In genomic region chr2:190182071-190182524, GRCh38 we compare ENCODE assay signal across 1 cellular context.
TF ChIP-seq lines count a peak whose summit lies in the region.

No MANE protein-coding gene starts in this region.

TF ChIP-seq in GM12878, 131 proteins besides CTCF, POLR2A, EP300 and RAD21 (continued from another document and continues in another):
- TF ChIP-seq ZNF687 (IDR thresholded peaks at IDR 0.05) (no peak), CBFB (IDR thresholded peaks at IDR 0.05; ENCODE audit: low read depth) (no peak), STAT3 (IDR thresholded peaks at IDR 0.05; ENCODE audit: low read depth, low read length) (no peak), IKZF2 (IDR thresholded peaks at IDR 0.05) (0 out of 4 replicates have a peak, but pooled peaks of 1 of the 2 experiments have one; percentile 32), EGR1 (IDR thresholded peaks at IDR 0.05; ENCODE audit: borderline replicate concordance in 1 of 2, low read depth in 2 of 2, low read length in 2 of 2) (no peak), CHD2 (IDR thresholded peaks at IDR 0.05; ENCODE audit: borderline replicate concordance, low read depth, low read length) (no peak), ZNF207 (IDR thresholded peaks at IDR 0.05; ENCODE audit: borderline replicate concordance) (no peak), DPF2 (IDR thresholded peaks at IDR 0.05) (0 out of 2 replicates have a peak, but pooled peaks have one; percentile 13), LARP7 (IDR thresholded peaks at IDR 0.05) (no peak), MTA2 (IDR thresholded peaks at IDR 0.05; ENCODE audit: low read depth) (peak; percentile 68), TCF12 (IDR thresholded peaks at IDR 0.05; ENCODE audit: low read depth, low read length) (no peak), EED (IDR thresholded peaks at IDR 0.05; ENCODE audit: low read depth) (no peak), SKIL (IDR thresholded peaks at IDR 0.05; ENCODE audit: low read depth, poor library complexity, severe bottlenecking) (no peak), NKRF (conservative IDR thresholded peaks at IDR 0.05) (0 out of 2 replicates have a peak, but pooled peaks have one; percentile 18), ZNF274 (IDR thresholded peaks at IDR 0.05; ENCODE audit: insufficient read depth, insufficient read length) (no peak), ZNF24 (IDR thresholded peaks at IDR 0.05) (no peak), SPI1 (IDR thresholded peaks at IDR 0.05; ENCODE audit: borderline replicate concordance, insufficient read depth, low read depth, low read length) (peak; percentile 64), MYC (IDR thresholded peaks at IDR 0.05; ENCODE audit: insufficient read depth, insufficient read length, insufficient replicate concordance, low read length, severe bottlenecking) (no peak), CBX5 (IDR thresholded peaks at IDR 0.05; ENCODE audit: low read depth) (no peak), PAX8 (IDR thresholded peaks at IDR 0.05) (no peak), POU2F2 (IDR thresholded peaks at IDR 0.05; ENCODE audit: borderline replicate concordance, low read depth, low read length) (no peak), KAT2A (conservative IDR thresholded peaks at IDR 0.05; ENCODE audit: control insufficient read depth, low read depth, low read length) (no peak), SIX5 (IDR thresholded peaks at IDR 0.05; ENCODE audit: low read depth, low read length, severe bottlenecking) (no peak), SIN3A (IDR thresholded peaks at IDR 0.05; ENCODE audit: low read depth, low read length) (no peak), SP1 (IDR thresholded peaks at IDR 0.05; ENCODE audit: low read depth, low read length) (no peak), SUZ12 (IDR thresholded peaks at IDR 0.05; ENCODE audit: unreplicated experiment) (no peak), PML (IDR thresholded peaks at IDR 0.05; ENCODE audit: low read length) (no peak), ETV6 (conservative IDR thresholded peaks at IDR 0.05 in 1 of 2, IDR thresholded peaks at IDR 0.05 in 1 of 2; ENCODE audit: borderline replicate concordance in 1 of 2, low read depth in 1 of 2) (no peak), HDAC2 (IDR thresholded peaks at IDR 0.05) (no peak), ZNF384 (IDR thresholded peaks at IDR 0.05; ENCODE audit: borderline replicate concordance, low read depth, low read length) (no peak), STAT1 (conservative IDR thresholded peaks at IDR 0.05) (no peak), TCF3 (IDR thresholded peaks at IDR 0.05; ENCODE audit: borderline replicate concordance, insufficient read depth, low read depth, low read length) (no peak), ZSCAN29 (IDR thresholded peaks at IDR 0.05) (no peak), TAF1 (IDR thresholded peaks at IDR 0.05; ENCODE audit: borderline replicate concordance, low read depth, low read length) (no peak), NR2F1 (conservative IDR thresholded peaks at IDR 0.05) (no peak), SREBF2 (IDR thresholded peaks at IDR 0.05; ENCODE audit: low read length) (no peak), SUPT20H (IDR thresholded peaks at IDR 0.05; ENCODE audit: borderline replicate concordance, control insufficient read depth, low read depth, low read length) (no peak), YBX1 (IDR thresholded peaks at IDR 0.05) (no peak), BCL11A (IDR thresholded peaks at IDR 0.05; ENCODE audit: low read depth, low read length) (no peak), CHD1 (IDR thresholded peaks at IDR 0.05; ENCODE audit: low read depth, low read length) (no peak), FOXK2 (IDR thresholded peaks at IDR 0.05) (peak; percentile 45; the same call in 1 of the 2 replicates), MYB (IDR thresholded peaks at IDR 0.05; ENCODE audit: borderline replicate concordance, low read depth, low read length) (no peak), HDAC6 (IDR thresholded peaks at IDR 0.05; ENCODE audit: unreplicated experiment) (no peak), HCFC1 (IDR thresholded peaks at IDR 0.05; ENCODE audit: low read length) (no peak), SREBF1 (IDR thresholded peaks at IDR 0.05; ENCODE audit: low read length) (no peak), NR2C1 (IDR thresholded peaks at IDR 0.05) (no peak), NBN (IDR thresholded peaks at IDR 0.05) (no peak), SMAD5 (IDR thresholded peaks at IDR 0.05; ENCODE audit: low read depth) (no peak), BMI1 (IDR thresholded peaks at IDR 0.05; ENCODE audit: borderline replicate concordance) (no peak), PKNOX1 (IDR thresholded peaks at IDR 0.05) (peak; percentile 83), FOS (IDR thresholded peaks at IDR 0.05; ENCODE audit: borderline replicate concordance, extremely low read depth, insufficient read length) (no peak)
- TF ChIP-seq, protein P1, sequence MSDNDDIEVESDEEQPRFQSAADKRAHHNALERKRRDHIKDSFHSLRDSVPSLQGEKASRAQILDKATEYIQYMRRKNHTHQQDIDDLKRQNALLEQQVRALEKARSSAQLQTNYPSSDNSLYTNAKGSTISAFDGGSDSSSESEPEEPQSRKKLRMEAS (IDR thresholded peaks at IDR 0.05; ENCODE audit: low read depth, low read length) = no peak
- TF ChIP-seq, protein P2, sequence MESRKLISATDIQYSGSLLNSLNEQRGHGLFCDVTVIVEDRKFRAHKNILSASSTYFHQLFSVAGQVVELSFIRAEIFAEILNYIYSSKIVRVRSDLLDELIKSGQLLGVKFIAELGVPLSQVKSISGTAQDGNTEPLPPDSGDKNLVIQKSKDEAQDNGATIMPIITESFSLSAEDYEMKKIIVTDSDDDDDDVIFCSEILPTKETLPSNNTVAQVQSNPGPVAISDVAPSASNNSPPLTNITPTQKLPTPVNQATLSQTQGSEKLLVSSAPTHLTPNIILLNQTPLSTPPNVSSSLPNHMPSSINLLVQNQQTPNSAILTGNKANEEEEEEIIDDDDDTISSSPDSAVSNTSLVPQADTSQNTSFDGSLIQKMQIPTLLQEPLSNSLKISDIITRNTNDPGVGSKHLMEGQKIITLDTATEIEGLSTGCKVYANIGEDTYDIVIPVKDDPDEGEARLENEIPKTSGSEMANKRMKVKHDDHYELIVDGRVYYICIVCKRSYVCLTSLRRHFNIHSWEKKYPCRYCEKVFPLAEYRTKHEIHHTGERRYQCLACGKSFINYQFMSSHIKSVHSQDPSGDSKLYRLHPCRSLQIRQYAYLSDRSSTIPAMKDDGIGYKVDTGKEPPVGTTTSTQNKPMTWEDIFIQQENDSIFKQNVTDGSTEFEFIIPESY (IDR thresholded peaks at IDR 0.05) = no peak
- TF ChIP-seq, protein P3, sequence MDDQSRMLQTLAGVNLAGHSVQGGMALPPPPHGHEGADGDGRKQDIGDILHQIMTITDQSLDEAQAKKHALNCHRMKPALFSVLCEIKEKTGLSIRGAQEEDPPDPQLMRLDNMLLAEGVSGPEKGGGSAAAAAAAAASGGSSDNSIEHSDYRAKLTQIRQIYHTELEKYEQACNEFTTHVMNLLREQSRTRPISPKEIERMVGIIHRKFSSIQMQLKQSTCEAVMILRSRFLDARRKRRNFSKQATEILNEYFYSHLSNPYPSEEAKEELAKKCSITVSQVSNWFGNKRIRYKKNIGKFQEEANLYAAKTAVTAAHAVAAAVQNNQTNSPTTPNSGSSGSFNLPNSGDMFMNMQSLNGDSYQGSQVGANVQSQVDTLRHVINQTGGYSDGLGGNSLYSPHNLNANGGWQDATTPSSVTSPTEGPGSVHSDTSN (IDR thresholded peaks at IDR 0.05; ENCODE audit: insufficient replicate concordance, low read depth, low read length) = peak; percentile 59
- TF ChIP-seq, protein P4, sequence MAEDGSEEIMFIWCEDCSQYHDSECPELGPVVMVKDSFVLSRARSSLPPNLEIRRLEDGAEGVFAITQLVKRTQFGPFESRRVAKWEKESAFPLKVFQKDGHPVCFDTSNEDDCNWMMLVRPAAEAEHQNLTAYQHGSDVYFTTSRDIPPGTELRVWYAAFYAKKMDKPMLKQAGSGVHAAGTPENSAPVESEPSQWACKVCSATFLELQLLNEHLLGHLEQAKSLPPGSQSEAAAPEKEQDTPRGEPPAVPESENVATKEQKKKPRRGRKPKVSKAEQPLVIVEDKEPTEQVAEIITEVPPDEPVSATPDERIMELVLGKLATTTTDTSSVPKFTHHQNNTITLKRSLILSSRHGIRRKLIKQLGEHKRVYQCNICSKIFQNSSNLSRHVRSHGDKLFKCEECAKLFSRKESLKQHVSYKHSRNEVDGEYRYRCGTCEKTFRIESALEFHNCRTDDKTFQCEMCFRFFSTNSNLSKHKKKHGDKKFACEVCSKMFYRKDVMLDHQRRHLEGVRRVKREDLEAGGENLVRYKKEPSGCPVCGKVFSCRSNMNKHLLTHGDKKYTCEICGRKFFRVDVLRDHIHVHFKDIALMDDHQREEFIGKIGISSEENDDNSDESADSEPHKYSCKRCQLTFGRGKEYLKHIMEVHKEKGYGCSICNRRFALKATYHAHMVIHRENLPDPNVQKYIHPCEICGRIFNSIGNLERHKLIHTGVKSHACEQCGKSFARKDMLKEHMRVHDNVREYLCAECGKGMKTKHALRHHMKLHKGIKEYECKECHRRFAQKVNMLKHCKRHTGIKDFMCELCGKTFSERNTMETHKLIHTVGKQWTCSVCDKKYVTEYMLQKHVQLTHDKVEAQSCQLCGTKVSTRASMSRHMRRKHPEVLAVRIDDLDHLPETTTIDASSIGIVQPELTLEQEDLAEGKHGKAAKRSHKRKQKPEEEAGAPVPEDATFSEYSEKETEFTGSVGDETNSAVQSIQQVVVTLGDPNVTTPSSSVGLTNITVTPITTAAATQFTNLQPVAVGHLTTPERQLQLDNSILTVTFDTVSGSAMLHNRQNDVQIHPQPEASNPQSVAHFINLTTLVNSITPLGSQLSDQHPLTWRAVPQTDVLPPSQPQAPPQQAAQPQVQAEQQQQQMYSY (CRISPR knock-in tag; IDR thresholded peaks at IDR 0.05) = no peak
